In the genomic region with DNA sequence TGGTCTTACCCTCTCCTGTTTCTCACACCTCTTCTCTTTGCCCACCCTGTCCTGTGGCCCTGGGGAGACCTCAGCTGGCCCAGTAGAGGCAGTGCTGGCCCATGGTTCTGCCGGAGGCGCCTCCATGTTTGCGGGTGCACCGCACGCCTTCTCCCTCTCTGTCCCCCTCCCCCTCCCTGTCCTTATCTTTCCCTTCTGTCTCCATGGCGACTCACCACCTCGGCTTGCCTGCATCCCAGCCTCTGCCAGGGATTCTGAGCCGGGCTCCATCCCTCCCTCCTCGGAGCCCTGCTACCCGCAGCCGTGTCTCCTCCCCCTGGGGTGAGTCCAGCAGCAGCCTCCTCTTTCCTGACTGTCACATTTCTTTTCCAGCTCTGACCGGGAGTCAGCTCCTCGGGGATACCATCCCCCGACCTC, we compare ENCODE assay signal across 12 cellular contexts. TPM values are rescaled to one million over a fixed set of nuclear protein-coding genes. Genes with fewer than 3 reads are reported as not detected.
DNase-seq lines count a peak whose midpoint lies in the region; ATAC-seq and TF ChIP-seq lines count a peak whose summit lies in the region.
"Had no signal": no experiment of that assay in that cellular context is flagged by ENCODE, and none has a peak within 500 bp of the region (broad histone marks: within the 10 kb centered on the region; RNA-seq: fewer than 3 reads in every experiment).

Gene RNF112, plus strand, starts transcription at position 358 of the 417 bp plus-strand sequence. CDS start 177 bp downstream, outside the sequence.

- TF ChIP-seq RAD21 in neural cell (conservative IDR thresholded peaks at IDR 0.05): peak; percentile 50

- H3F3A ChIP-seq in neural cell (ENCODE audit: insufficient read depth, low read length, poor library complexity, severe bottlenecking): no peaks in the 10 kb centered on the region

- peak within 1 kb of the TSS; percentile 70 for H3K9ac ChIP-seq in neural cell (ENCODE audit: low read length)

- H3K79me2 ChIP-seq in neural cell (replicated peaks; ENCODE audit: insufficient read depth, low read length): no peaks in the 10 kb centered on the region

- ATAC-seq in GM21786 (IDR thresholded peaks at IDR 0.05; ENCODE audit: unreplicated experiment): no peak
- ATAC-seq: CD8-positive, alpha-beta T cell had no signal

- peak within 1 kb of the TSS; percentile 48 for H3K4me2 ChIP-seq in neural cell (ENCODE audit: low read length)

- H3K4me3 ChIP-seq in fibroblast of the aortic adventitia (ENCODE audit: low read depth, low read length): peak within 1 kb of the TSS; percentile 44
- peak within 1 kb of the TSS; percentile 59 for H3K4me3 ChIP-seq in neural cell (ENCODE audit: low read length)

- H3K27me3 ChIP-seq in neural cell (ENCODE audit: insufficient read depth, low read depth, low read length): no peaks in the 10 kb centered on the region

- H2AFZ ChIP-seq in neural cell (ENCODE audit: low read depth, low read length): peak within 1 kb of the TSS; percentile 74

- peak; percentile 64 for TF ChIP-seq EP300 in neural cell (conservative IDR thresholded peaks at IDR 0.05; ENCODE audit: poor library complexity, severe bottlenecking)

- no peaks in the 10 kb centered on the region for H3K9me3 ChIP-seq in neural cell (ENCODE audit: low read length)

- peak within 1 kb of the TSS; percentile 74 for H3K27ac ChIP-seq in neural cell (ENCODE audit: low read length)

- DNase-seq in AG09319 (ENCODE audit: extremely low read depth, low read depth) (no peak), RPMI7951 (ENCODE audit: low read depth) (peak; percentile 34), fibroblast of the aortic adventitia (ENCODE audit: low read depth) (peak; percentile 66), cortex of kidney (lab: John Stamatoyannopoulos, UW) (no peak)
- DNase-seq in activated naive CD4-positive, alpha-beta T cell (lab: John Stamatoyannopoulos, UW): no peak
- no peak for DNase-seq in activated CD4-positive, alpha-beta T cell treated with anti-CD3 and anti-CD28 coated beads, Interleukin-2, amount 50 U/mL, for 4 hours
- DNase-seq: activated CD4-positive, alpha-beta T cell treated with anti-CD3 and anti-CD28 coated beads, Interleukin-2, amount 50 U/mL, for 48 hours; CD8-positive, alpha-beta T cell; NCI-H526 treated with DMSO at 0.1 percent for 48 hours; stimulated activated naive CD4-positive, alpha-beta T cell treated with Interleukin-2 at 50 U/mL for 16 hours had no signal

- H4K20me1 ChIP-seq in neural cell (ENCODE audit: insufficient read depth): no peaks in the 10 kb centered on the region

- H3K36me3 ChIP-seq in neural cell (ENCODE audit: insufficient read depth, low read length): no peaks in the 10 kb centered on the region

- no peaks in the 10 kb centered on the region for H3K9me2 ChIP-seq in neural cell (ENCODE audit: insufficient read depth, low read length)

- TF ChIP-seq CTCF in AG09319 (IDR thresholded peaks at IDR 0.05; ENCODE audit: low read depth, low read length) (peak; percentile 14), fibroblast of the aortic adventitia (IDR thresholded peaks at IDR 0.05; ENCODE audit: insufficient read depth, low read length) (peak; percentile 13), neural cell (IDR thresholded peaks at IDR 0.05; ENCODE audit: poor library complexity, severe bottlenecking) (no peak)

TF ChIP-seq in neural cell, 6 proteins besides CTCF, POLR2A, EP300 and RAD21:
- TF ChIP-seq REST (IDR thresholded peaks at IDR 0.05; ENCODE audit: borderline replicate concordance) (peak; percentile 85), EZH2 (IDR thresholded peaks at IDR 0.05; ENCODE audit: borderline replicate concordance, insufficient read depth, low read length, poor library complexity, severe bottlenecking) (no peak), MXI1 (conservative IDR thresholded peaks at IDR 0.05; ENCODE audit: poor library complexity, severe bottlenecking) (peak; percentile 31), POLR2AphosphoS5 (IDR thresholded peaks at IDR 0.05) (peak; percentile 57), SMC3 (conservative IDR thresholded peaks at IDR 0.05; ENCODE audit: poor library complexity) (peak; percentile 52), TAF1 (IDR thresholded peaks at IDR 0.05; ENCODE audit: low read depth) (peak; percentile 69)

RNA-seq across cellular contexts. Expression of gene RNF112, which starts in this region (rescaled TPM):
- total RNA-seq in RPMI7951 (2014; rRNA removed; shearing (Covaris generic)): 0.24 and 0.29 TPM in 2 replicates
- total RNA-seq in fibroblast of the aortic adventitia (ENCODE audit: low replicate concordance): 0.36 and 2.3 TPM in 2 replicates
- 33.3 and 34.7 TPM in 2 replicates for polyA plus RNA-seq in neural cell
- polyA minus RNA-seq in neural cell: 10.2 and 11.1 TPM in 2 replicates

Comparison
In these comparisons a context has a peak if more than half of its experiments do, and no peak if none do; other contexts are left out.
1. Peak in DNase-seq in RPMI7951; RNA of the gene not detected or under 1 TPM.